Comparison of ENCODE assay signal across 9 cellular contexts in genomic region chr5:147098233-147098790, GRCh38.
DNase-seq lines count a peak whose midpoint lies in the region; ATAC-seq, FAIRE-seq and TF ChIP-seq lines count a peak whose summit lies in the region.
"Had no signal": no experiment of that assay in that cellular context is flagged by ENCODE, and none has a peak within 500 bp of the region (broad histone marks: within the 10 kb centered on the region; RNA-seq: fewer than 3 reads in every experiment).

No MANE protein-coding gene starts in this region.

- H3K27me3 ChIP-seq in NT2/D1 (ENCODE audit: insufficient read depth, insufficient read length) = no peaks in the 10 kb centered on the region
- no peaks in the 10 kb centered on the region for H3K27me3 ChIP-seq in endocrine pancreas (ENCODE audit: control insufficient read depth, insufficient read depth, low read length)

- DNase-seq in activated CD4-positive, alpha-beta T cell treated with anti-CD3 and anti-CD28 coated beads for 36 hours = peak; percentile 37
- DNase-seq in activated CD4-positive, alpha-beta T cell treated with anti-CD3 and anti-CD28 coated beads, Interleukin-2, amount 50 U/mL, for 4 hours = no peak
- DNase-seq in NT2/D1 (ENCODE audit: low read depth, low spot score) = peak; percentile 33
- no peak for DNase-seq in GM12891 (ENCODE audit: insufficient read length, low spot score)
- no peak for DNase-seq in cortex of kidney (lab: John Stamatoyannopoulos, UW)

- no peak overlapping the region for H3K4me3 Mint-ChIP-seq in activated CD4-positive, alpha-beta T cell treated with anti-CD3 and anti-CD28 coated beads for 36 hours
- H3K4me3 Mint-ChIP-seq: CD4-positive, alpha-beta memory T cell had no signal

- no peaks in the 10 kb centered on the region for H3K36me3 Mint-ChIP-seq in activated CD4-positive, alpha-beta T cell treated with anti-CD3 and anti-CD28 coated beads for 36 hours (ENCODE audit: low read depth)
- H3K36me3 Mint-ChIP-seq: CD4-positive, alpha-beta memory T cell had no signal

- 25 to 36% methylated on average over 2 to 5 of the region's 5 CpGs for WGBS in mesodermal cell (ENCODE audit: insufficient coverage in 2 of 2), 2 experiments

- peak overlapping the region; percentile 78 for H3K27ac ChIP-seq in mesodermal cell (ENCODE audit: low read depth, low read length, severe bottlenecking)

- H3K9me3 Mint-ChIP-seq in activated CD4-positive, alpha-beta T cell treated with anti-CD3 and anti-CD28 coated beads for 36 hours (ENCODE audit: low read depth) = no peaks in the 10 kb centered on the region

- H3K36me3 ChIP-seq in NT2/D1 (ENCODE audit: insufficient read depth, insufficient read length, low read length) = no peaks in the 10 kb centered on the region
- no peaks in the 10 kb centered on the region for H3K36me3 ChIP-seq in endocrine pancreas (ENCODE audit: control insufficient read depth, insufficient read depth, low read length)
- no peaks in the 10 kb centered on the region for H3K36me3 ChIP-seq in mesodermal cell (ENCODE audit: control insufficient read depth, insufficient read depth, low read length)

- no peaks in the 10 kb centered on the region for H3K4me1 Mint-ChIP-seq in activated CD4-positive, alpha-beta T cell treated with anti-CD3 and anti-CD28 coated beads for 36 hours
- H3K4me1 Mint-ChIP-seq: CD4-positive, alpha-beta memory T cell had no signal

- ATAC-seq in activated CD4-positive, alpha-beta T cell treated with anti-CD3 and anti-CD28 coated beads for 36 hours = no peak
- peak; percentile 47 for ATAC-seq in HG03520 (IDR thresholded peaks at IDR 0.05; ENCODE audit: unreplicated experiment)

- H3K9ac ChIP-seq in NT2/D1 (ENCODE audit: insufficient read length, low read depth) = no peak overlapping the region
- H3K9ac ChIP-seq in endocrine pancreas (ENCODE audit: control insufficient read depth, insufficient read depth, low read length) = no peak overlapping the region

- H3K4me1 ChIP-seq in NT2/D1 (ENCODE audit: insufficient read depth, insufficient read length) = no peaks in the 10 kb centered on the region
- H3K4me1 ChIP-seq in endocrine pancreas (ENCODE audit: control insufficient read depth, insufficient read depth, low read length) = no peaks in the 10 kb centered on the region
- H3K4me1 ChIP-seq in mesodermal cell (ENCODE audit: control insufficient read depth, insufficient read depth, low read length, poor library complexity, severe bottlenecking) = no peaks in the 10 kb centered on the region

- POLR2A ChIA-PET in activated CD4-positive, alpha-beta T cell treated with anti-CD3 and anti-CD28 coated beads for 36 hours (lab: Charles Lee) = no interaction called here

- H3K27ac Mint-ChIP-seq in activated CD4-positive, alpha-beta T cell treated with anti-CD3 and anti-CD28 coated beads for 36 hours = no peak overlapping the region
- H3K27ac Mint-ChIP-seq: CD4-positive, alpha-beta memory T cell had no signal

- intact Hi-C loops in activated CD4-positive, alpha-beta T cell treated with anti-CD3 and anti-CD28 coated beads for 36 hours (cut with DNase I, micrococcal nuclease) = loop anchor here (1.0 to 2.0 kb wide), 2 partner anchors 90 kb away; no protein-coding TSS in a partner anchor

- H3K4me3 ChIP-seq in NT2/D1 (ENCODE audit: insufficient read length, low read depth) (no peak overlapping the region), endocrine pancreas (ENCODE audit: control insufficient read depth, insufficient read depth, low read length) (peak overlapping the region; percentile 52), mesodermal cell (ENCODE audit: extremely low read depth, insufficient read depth, low read length, poor library complexity, severe bottlenecking) (no peak overlapping the region)

- no peak for FAIRE-seq in GM12891 (lab: Jason Lieb, UNC)

- CTCF ChIA-PET in activated CD4-positive, alpha-beta T cell treated with anti-CD3 and anti-CD28 coated beads for 36 hours (lab: Charles Lee) = interaction anchor here (0.6 to 4.2 kb wide), 4 partner anchors 10 to 553 kb away, joined by 3 to 33 read pairs (median 4); no protein-coding TSS in a partner anchor

- H3K27me3 Mint-ChIP-seq in activated CD4-positive, alpha-beta T cell treated with anti-CD3 and anti-CD28 coated beads for 36 hours = peaks cover 2% of the 10 kb centered on the region
- H3K27me3 Mint-ChIP-seq: CD4-positive, alpha-beta memory T cell had no signal

- TF ChIP-seq POLR2A in GM12891 (IDR thresholded peaks at IDR 0.05; ENCODE audit: low read depth, low read length) = no peak

- H3K9me3 ChIP-seq in NT2/D1 (ENCODE audit: insufficient read depth, low read length) = no peaks in the 10 kb centered on the region
- H3K9me3 ChIP-seq in endocrine pancreas (ENCODE audit: control insufficient read depth, low read length) = no peaks in the 10 kb centered on the region
- no peaks in the 10 kb centered on the region for H3K9me3 ChIP-seq in mesodermal cell (ENCODE audit: control insufficient read depth, low read length)

TF ChIP-seq in GM12891, 5 proteins besides CTCF, POLR2A, EP300 and RAD21:
- TF ChIP-seq POU2F2 (IDR thresholded peaks at IDR 0.05; ENCODE audit: low read depth, low read length) = no peak
- no peak for TF ChIP-seq POLR2AphosphoS5 (IDR thresholded peaks at IDR 0.05; ENCODE audit: low read depth, low read length)
- no peak for TF ChIP-seq TAF1 (IDR thresholded peaks at IDR 0.05; ENCODE audit: low read depth, low read length)
- no peak for TF ChIP-seq SPI1 (IDR thresholded peaks at IDR 0.05; ENCODE audit: low read depth, low read length)
- TF ChIP-seq PAX5 (IDR thresholded peaks at IDR 0.05; ENCODE audit: insufficient read depth, low read length, severe bottlenecking) = no peak

Comparison
In these comparisons a context has a peak if more than half of its experiments do, and no peak if none do; other contexts are left out.
1. DNase-seq: peak in activated CD4-positive, alpha-beta T cell treated with anti-CD3 and anti-CD28 coated beads for 36 hours (single experiment) and NT2/D1 (single experiment); none in activated CD4-positive, alpha-beta T cell treated with anti-CD3 and anti-CD28 coated beads, Interleukin-2, amount 50 U/mL, for 4 hours (0 of 2), GM12891 (single experiment) and cortex of kidney (single experiment).